In genomic region chr17:47868134-47868533, GRCh38 we compare ENCODE assay signal across 2 cellular contexts.
TF ChIP-seq lines count a peak whose summit lies in the region.

No MANE protein-coding gene starts in this region.

TF ChIP-seq in HEK293, 187 proteins besides CTCF, POLR2A, EP300 and RAD21:
- TF ChIP-seq ZNF707 (tag by site-specific recombination; IDR thresholded peaks at IDR 0.05) (no peak), ZNF26 (tag by site-specific recombination; IDR thresholded peaks at IDR 0.05) (no peak), ZNF138 (tag by site-specific recombination; IDR thresholded peaks at IDR 0.05; ENCODE audit: borderline replicate concordance) (no peak), ZNF791 (tag by site-specific recombination; IDR thresholded peaks at IDR 0.05) (no peak), ZNF16 (tag by site-specific recombination; IDR thresholded peaks at IDR 0.05; ENCODE audit: low read depth) (no peak), ZBTB8A (tag by site-specific recombination; IDR thresholded peaks at IDR 0.05) (no peak), EGR2 (tag by site-specific recombination; IDR thresholded peaks at IDR 0.05; ENCODE audit: low read depth) (0 out of 2 replicates have a peak, but pooled peaks have one; percentile 12), ZSCAN16 (tag by site-specific recombination; IDR thresholded peaks at IDR 0.05) (no peak), ZNF416 (tag by site-specific recombination; IDR thresholded peaks at IDR 0.05) (no peak), ZNF398 (tag by site-specific recombination; IDR thresholded peaks at IDR 0.05) (no peak), ZNF776 (tag by site-specific recombination; IDR thresholded peaks at IDR 0.05; ENCODE audit: borderline replicate concordance) (no peak), ZNF433 (tag by site-specific recombination; IDR thresholded peaks at IDR 0.05; ENCODE audit: low read depth) (no peak), ZNF426 (tag by site-specific recombination; IDR thresholded peaks at IDR 0.05) (no peak), ZNF670 (tag by site-specific recombination; IDR thresholded peaks at IDR 0.05; ENCODE audit: low read depth) (no peak), ZNF560 (tag by site-specific recombination; IDR thresholded peaks at IDR 0.05; ENCODE audit: borderline replicate concordance) (no peak), ZFHX2 (tag by site-specific recombination; conservative IDR thresholded peaks at IDR 0.05) (peak; percentile 46; the same call in 1 of the 2 replicates)
- TF ChIP-seq, protein P1, sequence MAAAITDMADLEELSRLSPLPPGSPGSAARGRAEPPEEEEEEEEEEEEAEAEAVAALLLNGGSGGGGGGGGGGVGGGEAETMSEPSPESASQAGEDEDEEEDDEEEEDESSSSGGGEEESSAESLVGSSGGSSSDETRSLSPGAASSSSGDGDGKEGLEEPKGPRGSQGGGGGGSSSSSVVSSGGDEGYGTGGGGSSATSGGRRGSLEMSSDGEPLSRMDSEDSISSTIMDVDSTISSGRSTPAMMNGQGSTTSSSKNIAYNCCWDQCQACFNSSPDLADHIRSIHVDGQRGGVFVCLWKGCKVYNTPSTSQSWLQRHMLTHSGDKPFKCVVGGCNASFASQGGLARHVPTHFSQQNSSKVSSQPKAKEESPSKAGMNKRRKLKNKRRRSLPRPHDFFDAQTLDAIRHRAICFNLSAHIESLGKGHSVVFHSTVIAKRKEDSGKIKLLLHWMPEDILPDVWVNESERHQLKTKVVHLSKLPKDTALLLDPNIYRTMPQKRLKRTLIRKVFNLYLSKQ (tag by site-specific recombination; IDR thresholded peaks at IDR 0.05; ENCODE audit: borderline replicate concordance), result no peak

TF ChIP-seq in K562, 482 proteins besides CTCF, POLR2A, EP300 and RAD21 (continues in another document):
- TF ChIP-seq, protein P2, sequence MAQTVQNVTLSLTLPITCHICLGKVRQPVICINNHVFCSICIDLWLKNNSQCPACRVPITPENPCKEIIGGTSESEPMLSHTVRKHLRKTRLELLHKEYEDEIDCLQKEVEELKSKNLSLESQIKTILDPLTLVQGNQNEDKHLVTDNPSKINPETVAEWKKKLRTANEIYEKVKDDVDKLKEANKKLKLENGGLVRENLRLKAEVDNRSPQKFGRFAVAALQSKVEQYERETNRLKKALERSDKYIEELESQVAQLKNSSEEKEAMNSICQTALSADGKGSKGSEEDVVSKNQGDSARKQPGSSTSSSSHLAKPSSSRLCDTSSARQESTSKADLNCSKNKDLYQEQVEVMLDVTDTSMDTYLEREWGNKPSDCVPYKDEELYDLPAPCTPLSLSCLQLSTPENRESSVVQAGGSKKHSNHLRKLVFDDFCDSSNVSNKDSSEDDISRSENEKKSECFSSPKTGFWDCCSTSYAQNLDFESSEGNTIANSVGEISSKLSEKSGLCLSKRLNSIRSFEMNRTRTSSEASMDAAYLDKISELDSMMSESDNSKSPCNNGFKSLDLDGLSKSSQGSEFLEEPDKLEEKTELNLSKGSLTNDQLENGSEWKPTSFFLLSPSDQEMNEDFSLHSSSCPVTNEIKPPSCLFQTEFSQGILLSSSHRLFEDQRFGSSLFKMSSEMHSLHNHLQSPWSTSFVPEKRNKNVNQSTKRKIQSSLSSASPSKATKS (CRISPR knock-in tag; IDR thresholded peaks at IDR 0.05), result no peak
- TF ChIP-seq SAFB (IDR thresholded peaks at IDR 0.05; ENCODE audit: borderline replicate concordance, low read depth, low read length), result no peak
- TF ChIP-seq ZNF76 (CRISPR knock-in tag; IDR thresholded peaks at IDR 0.05; ENCODE audit: borderline replicate concordance), result no peak
- TF ChIP-seq NONO (IDR thresholded peaks at IDR 0.05; ENCODE audit: low read depth in 2 of 2, low read length in 1 of 2), result no peak
- TF ChIP-seq, protein P3, sequence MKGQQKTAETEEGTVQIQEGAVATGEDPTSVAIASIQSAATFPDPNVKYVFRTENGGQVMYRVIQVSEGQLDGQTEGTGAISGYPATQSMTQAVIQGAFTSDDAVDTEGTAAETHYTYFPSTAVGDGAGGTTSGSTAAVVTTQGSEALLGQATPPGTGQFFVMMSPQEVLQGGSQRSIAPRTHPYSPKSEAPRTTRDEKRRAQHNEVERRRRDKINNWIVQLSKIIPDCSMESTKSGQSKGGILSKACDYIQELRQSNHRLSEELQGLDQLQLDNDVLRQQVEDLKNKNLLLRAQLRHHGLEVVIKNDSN (CRISPR knock-in tag; IDR thresholded peaks at IDR 0.05), result peak; percentile 57
- TF ChIP-seq, protein P4, sequence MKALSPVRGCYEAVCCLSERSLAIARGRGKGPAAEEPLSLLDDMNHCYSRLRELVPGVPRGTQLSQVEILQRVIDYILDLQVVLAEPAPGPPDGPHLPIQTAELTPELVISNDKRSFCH (CRISPR knock-in tag; IDR thresholded peaks at IDR 0.05), result no peak
- TF ChIP-seq, protein P4 (tag; IDR thresholded peaks at IDR 0.05), result 0 out of 2 replicates have a peak, but pooled peaks have one; percentile 11
- TF ChIP-seq, protein P5, sequence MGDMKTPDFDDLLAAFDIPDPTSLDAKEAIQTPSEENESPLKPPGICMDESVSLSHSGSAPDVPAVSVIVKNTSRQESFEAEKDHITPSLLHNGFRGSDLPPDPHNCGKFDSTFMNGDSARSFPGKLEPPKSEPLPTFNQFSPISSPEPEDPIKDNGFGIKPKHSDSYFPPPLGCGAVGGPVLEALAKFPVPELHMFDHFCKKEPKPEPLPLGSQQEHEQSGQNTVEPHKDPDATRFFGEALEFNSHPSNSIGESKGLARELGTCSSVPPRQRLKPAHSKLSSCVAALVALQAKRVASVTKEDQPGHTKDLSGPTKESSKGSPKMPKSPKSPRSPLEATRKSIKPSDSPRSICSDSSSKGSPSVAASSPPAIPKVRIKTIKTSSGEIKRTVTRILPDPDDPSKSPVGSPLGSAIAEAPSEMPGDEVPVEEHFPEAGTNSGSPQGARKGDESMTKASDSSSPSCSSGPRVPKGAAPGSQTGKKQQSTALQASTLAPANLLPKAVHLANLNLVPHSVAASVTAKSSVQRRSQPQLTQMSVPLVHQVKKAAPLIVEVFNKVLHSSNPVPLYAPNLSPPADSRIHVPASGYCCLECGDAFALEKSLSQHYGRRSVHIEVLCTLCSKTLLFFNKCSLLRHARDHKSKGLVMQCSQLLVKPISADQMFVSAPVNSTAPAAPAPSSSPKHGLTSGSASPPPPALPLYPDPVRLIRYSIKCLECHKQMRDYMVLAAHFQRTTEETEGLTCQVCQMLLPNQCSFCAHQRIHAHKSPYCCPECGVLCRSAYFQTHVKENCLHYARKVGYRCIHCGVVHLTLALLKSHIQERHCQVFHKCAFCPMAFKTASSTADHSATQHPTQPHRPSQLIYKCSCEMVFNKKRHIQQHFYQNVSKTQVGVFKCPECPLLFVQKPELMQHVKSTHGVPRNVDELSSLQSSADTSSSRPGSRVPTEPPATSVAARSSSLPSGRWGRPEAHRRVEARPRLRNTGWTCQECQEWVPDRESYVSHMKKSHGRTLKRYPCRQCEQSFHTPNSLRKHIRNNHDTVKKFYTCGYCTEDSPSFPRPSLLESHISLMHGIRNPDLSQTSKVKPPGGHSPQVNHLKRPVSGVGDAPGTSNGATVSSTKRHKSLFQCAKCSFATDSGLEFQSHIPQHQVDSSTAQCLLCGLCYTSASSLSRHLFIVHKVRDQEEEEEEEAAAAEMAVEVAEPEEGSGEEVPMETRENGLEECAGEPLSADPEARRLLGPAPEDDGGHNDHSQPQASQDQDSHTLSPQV (IDR thresholded peaks at IDR 0.05), result peak; percentile 69
- no peak for TF ChIP-seq ZC3H11A (IDR thresholded peaks at IDR 0.05; ENCODE audit: low read depth, low read length)
- no peak for TF ChIP-seq RFX1 (IDR thresholded peaks at IDR 0.05)
- TF ChIP-seq ZNF253 (CRISPR knock-in tag; conservative IDR thresholded peaks at IDR 0.05), result no peak
- TF ChIP-seq, protein P6, sequence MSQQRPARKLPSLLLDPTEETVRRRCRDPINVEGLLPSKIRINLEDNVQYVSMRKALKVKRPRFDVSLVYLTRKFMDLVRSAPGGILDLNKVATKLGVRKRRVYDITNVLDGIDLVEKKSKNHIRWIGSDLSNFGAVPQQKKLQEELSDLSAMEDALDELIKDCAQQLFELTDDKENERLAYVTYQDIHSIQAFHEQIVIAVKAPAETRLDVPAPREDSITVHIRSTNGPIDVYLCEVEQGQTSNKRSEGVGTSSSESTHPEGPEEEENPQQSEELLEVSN (IDR thresholded peaks at IDR 0.05; ENCODE audit: borderline replicate concordance in 1 of 2, extremely low read depth in 1 of 2, insufficient read depth in 1 of 2, insufficient read length in 1 of 2, low read depth in 1 of 2, low read length in 1 of 2, poor library complexity in 1 of 2, severe bottlenecking in 1 of 2), result peak; percentile 77 to 88
- TF ChIP-seq SP1 (CRISPR knock-in tag; IDR thresholded peaks at IDR 0.05), result no peak
- TF ChIP-seq, protein P7, sequence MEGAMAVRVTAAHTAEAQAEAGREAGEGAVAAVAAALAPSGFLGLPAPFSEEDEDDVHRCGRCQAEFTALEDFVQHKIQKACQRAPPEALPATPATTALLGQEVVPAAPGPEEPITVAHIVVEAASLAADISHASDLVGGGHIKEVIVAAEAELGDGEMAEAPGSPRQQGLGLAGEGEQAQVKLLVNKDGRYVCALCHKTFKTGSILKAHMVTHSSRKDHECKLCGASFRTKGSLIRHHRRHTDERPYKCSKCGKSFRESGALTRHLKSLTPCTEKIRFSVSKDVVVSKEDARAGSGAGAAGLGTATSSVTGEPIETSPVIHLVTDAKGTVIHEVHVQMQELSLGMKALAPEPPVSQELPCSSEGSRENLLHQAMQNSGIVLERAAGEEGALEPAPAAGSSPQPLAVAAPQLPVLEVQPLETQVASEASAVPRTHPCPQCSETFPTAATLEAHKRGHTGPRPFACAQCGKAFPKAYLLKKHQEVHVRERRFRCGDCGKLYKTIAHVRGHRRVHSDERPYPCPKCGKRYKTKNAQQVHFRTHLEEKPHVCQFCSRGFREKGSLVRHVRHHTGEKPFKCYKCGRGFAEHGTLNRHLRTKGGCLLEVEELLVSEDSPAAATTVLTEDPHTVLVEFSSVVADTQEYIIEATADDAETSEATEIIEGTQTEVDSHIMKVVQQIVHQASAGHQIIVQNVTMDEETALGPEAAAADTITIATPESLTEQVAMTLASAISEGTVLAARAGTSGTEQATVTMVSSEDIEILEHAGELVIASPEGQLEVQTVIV (CRISPR knock-in tag; IDR thresholded peaks at IDR 0.05; ENCODE audit: borderline replicate concordance), result no peak
- no peak for TF ChIP-seq SMARCE1 (IDR thresholded peaks at IDR 0.05)
- no peak for TF ChIP-seq MTA3 (IDR thresholded peaks at IDR 0.05; ENCODE audit: borderline replicate concordance)
- peak; percentile 68 for TF ChIP-seq MAX (CRISPR knock-in tag; IDR thresholded peaks at IDR 0.05)
- 0 out of 4 replicates have a peak, but pooled peaks of 1 of the 2 experiments have one; percentile 31 for TF ChIP-seq ZNF639 (CRISPR knock-in tag; conservative IDR thresholded peaks at IDR 0.05 in 1 of 2, IDR thresholded peaks at IDR 0.05 in 1 of 2)
- no peak for TF ChIP-seq PPARD (CRISPR knock-in tag; IDR thresholded peaks at IDR 0.05)
- no peak for TF ChIP-seq ZBTB12 (CRISPR knock-in tag; IDR thresholded peaks at IDR 0.05)
- peak; percentile 72 for TF ChIP-seq L3MBTL2 (IDR thresholded peaks at IDR 0.05)
